18 cellular contexts compared by ENCODE assay signal in genomic region chrX:121150217-121150616, GRCh38.
DNase-seq lines count a peak whose midpoint lies in the region; ATAC-seq, FAIRE-seq and TF ChIP-seq lines count a peak whose summit lies in the region.
"Had no signal": no experiment of that assay in that cellular context is flagged by ENCODE, and none has a peak within 500 bp of the region (broad histone marks: within the 10 kb centered on the region; RNA-seq: fewer than 3 reads in every experiment).

No MANE protein-coding gene starts in this region.

- no peak overlapping the region for H3K4me3 Mint-ChIP-seq in WTC11
- H3K4me3 Mint-ChIP-seq: B cell; CD8-positive, alpha-beta T cell had no signal

- H3K27ac Mint-ChIP-seq in WTC11 = no peak overlapping the region
- H3K27ac Mint-ChIP-seq: B cell; CD8-positive, alpha-beta T cell had no signal

- no peaks in the 10 kb centered on the region for H3K36me3 Mint-ChIP-seq in WTC11
- H3K36me3 Mint-ChIP-seq: CD8-positive, alpha-beta T cell had no signal

- ATAC-seq in WTC11 = peak; percentile 65
- ATAC-seq in GM21447 (IDR thresholded peaks at IDR 0.05; ENCODE audit: unreplicated experiment) = no peak
- ATAC-seq: CD8-positive, alpha-beta T cell had no signal

- no peak for FAIRE-seq in frontal cortex (lab: Jason Lieb, UNC)
- FAIRE-seq: HTR-8/SVneo had no signal

- CTCF ChIA-PET in WTC11 (lab: Charles Lee) = no interaction called here

- H3K4me1 Mint-ChIP-seq in WTC11 = peaks cover 13% of the 10 kb centered on the region
- H3K4me1 Mint-ChIP-seq: B cell had no signal

- POLR2A ChIA-PET in WTC11 (lab: Charles Lee) = no interaction called here

- no peak for TF ChIP-seq CTCF in WTC11 (IDR thresholded peaks at IDR 0.05)

- peak; percentile 11 for DNase-seq in COLO829 (ENCODE audit: low spot score)
- DNase-seq in WTC11 (ENCODE audit: low spot score) = no peak
- peak; percentile 16 for DNase-seq in medulla oblongata (ENCODE audit: extremely low spot score)
- peak; percentile 51 for DNase-seq in pons (ENCODE audit: low spot score)
- DNase-seq in NCI-H82 treated with DMSO at 0.1 percent for 48 hours (lab: John Stamatoyannopoulos, UW; ENCODE audit: unreplicated experiment) = no peak
- DNase-seq in frontal cortex (ENCODE audit: low spot score in 2 of 2) = no peak
- DNase-seq: 8988T; CD8-positive, alpha-beta T cell; COR-L47; DMS 273 treated with DMSO at 0.1 percent for 48 hours; DMS53; GDM1; GOT3; H7; IMR-90 had no signal

- H3K9me3 Mint-ChIP-seq in WTC11 = no peaks in the 10 kb centered on the region
- H3K9me3 Mint-ChIP-seq: CD8-positive, alpha-beta T cell had no signal

- peaks cover 54% of the 10 kb centered on the region for H3K27me3 Mint-ChIP-seq in WTC11 (ENCODE audit: low read depth)
- H3K27me3 Mint-ChIP-seq: B cell had no signal

TF ChIP-seq in WTC11, 78 proteins besides CTCF, POLR2A, EP300 and RAD21:
- TF ChIP-seq USF2 (CRISPR knock-in tag; IDR thresholded peaks at IDR 0.05) (no peak), NFE2L1 (CRISPR knock-in tag; IDR thresholded peaks at IDR 0.05) (no peak), NR1H2 (CRISPR knock-in tag; IDR thresholded peaks at IDR 0.05) (no peak), ESRRA (CRISPR knock-in tag; IDR thresholded peaks at IDR 0.05; ENCODE audit: borderline replicate concordance) (no peak), MYBL2 (CRISPR knock-in tag; IDR thresholded peaks at IDR 0.05) (no peak), NR3C1 (CRISPR knock-in tag; conservative IDR thresholded peaks at IDR 0.05; ENCODE audit: low read depth) (no peak), ZNF512 (CRISPR knock-in tag; IDR thresholded peaks at IDR 0.05; ENCODE audit: borderline replicate concordance) (no peak), ATF1 (CRISPR knock-in tag; IDR thresholded peaks at IDR 0.05) (no peak), ETV6 (CRISPR knock-in tag; IDR thresholded peaks at IDR 0.05) (no peak), KAT7 (CRISPR knock-in tag; IDR thresholded peaks at IDR 0.05; ENCODE audit: borderline replicate concordance) (no peak), CDX4 (CRISPR knock-in tag; IDR thresholded peaks at IDR 0.05; ENCODE audit: borderline replicate concordance) (no peak), PREB (CRISPR knock-in tag; IDR thresholded peaks at IDR 0.05; ENCODE audit: borderline replicate concordance) (no peak), SMAD4 (CRISPR knock-in tag; IDR thresholded peaks at IDR 0.05) (no peak), ZNF317 (CRISPR knock-in tag; IDR thresholded peaks at IDR 0.05; ENCODE audit: borderline replicate concordance, low read depth) (no peak), GTF2I (CRISPR knock-in tag; conservative IDR thresholded peaks at IDR 0.05) (no peak), PRDM15 (CRISPR knock-in tag; IDR thresholded peaks at IDR 0.05) (no peak)

Comparison
In these comparisons a context has a peak if more than half of its experiments do, and no peak if none do; other contexts are left out.
1. DNase-seq: peak in COLO829 (single experiment), medulla oblongata (single experiment) and pons (single experiment); none in WTC11 (single experiment), NCI-H82 treated with DMSO at 0.1 percent for 48 hours (single experiment) and frontal cortex (0 of 2).